Comparison of ENCODE assay signal across 22 cellular contexts in the genomic region with DNA sequence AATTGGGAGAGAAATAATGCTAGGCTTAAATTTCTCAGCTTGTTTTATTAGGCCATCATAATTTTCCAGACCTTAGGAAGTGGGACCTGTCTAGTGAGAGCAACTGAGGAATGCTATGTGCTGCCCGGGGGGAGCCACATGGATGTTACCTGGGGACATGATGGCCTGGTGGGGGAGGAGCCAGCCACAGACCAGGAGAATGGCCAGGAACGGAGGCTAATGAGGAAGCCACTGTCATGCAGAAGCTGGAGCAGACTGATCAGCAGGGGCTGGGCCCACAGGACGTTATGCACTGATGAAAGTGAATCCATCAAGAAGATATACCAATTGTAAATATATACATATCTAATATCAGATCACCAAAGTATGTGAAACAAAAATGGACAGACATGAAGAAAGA. TPM values are rescaled to one million over a fixed set of nuclear protein-coding genes. Genes with fewer than 3 reads are reported as not detected.
DNase-seq lines count a peak whose midpoint lies in the region; TF ChIP-seq lines count a peak whose summit lies in the region.
"Had no signal": no experiment of that assay in that cellular context is flagged by ENCODE, and none has a peak within 500 bp of the region (broad histone marks: within the 10 kb centered on the region; RNA-seq: fewer than 3 reads in every experiment).

No MANE protein-coding gene starts in this region.

- H3K27me3 ChIP-seq in esophagus muscularis mucosa = peaks cover 0 to 21% (median 0%) of the 10 kb centered on the region in 4 donors
- H3K27me3 ChIP-seq: BLaER1 treated with 17β-estradiol and CSF1 and Interleukin-3, amounts not matched to agents 10 nM and 100 nM had no signal

- H3K36me3 ChIP-seq in esophagus muscularis mucosa = no peaks in the 10 kb centered on the region
- H3K36me3 ChIP-seq: BE2C; BLaER1 treated with 17β-estradiol and CSF1 and Interleukin-3, amounts not matched to agents 10 nM and 100 nM had no signal

- peaks cover 0 to 27% (median 8%) of the 10 kb centered on the region in 4 donors for H3K9me3 ChIP-seq in esophagus muscularis mucosa
- H3K9me3 ChIP-seq: BE2C had no signal

- no peak for TF ChIP-seq POLR2A in esophagus muscularis mucosa (IDR thresholded peaks at IDR 0.05; ENCODE audit: low read depth)

- intact Hi-C loops in esophagus muscularis mucosa (cut with DNase I) = no loop called here

- H3K4me3 ChIP-seq in esophagus muscularis mucosa = no peak overlapping the region
- H3K4me3 ChIP-seq: A549; BLaER1 treated with 17β-estradiol and CSF1 and Interleukin-3, amounts not matched to agents 10 nM and 100 nM; GM23248 had no signal

- H3K27ac ChIP-seq in esophagus muscularis mucosa (replicated peaks in 1 of 4) = no peak overlapping the region
- H3K27ac ChIP-seq: A549; BLaER1 treated with 17β-estradiol and CSF1 and Interleukin-3, amounts not matched to agents 10 nM and 100 nM; GM23248 had no signal

- TF ChIP-seq CTCF in esophagus muscularis mucosa (IDR thresholded peaks at IDR 0.05) = no peak

- TF ChIP-seq EP300 in esophagus muscularis mucosa (IDR thresholded peaks at IDR 0.05) = no peak

- peaks cover 0 to 10% (median 9%) of the 10 kb centered on the region in 4 donors for H3K4me1 ChIP-seq in esophagus muscularis mucosa
- H3K4me1 ChIP-seq: A549, BE2C had no signal

- DNase-seq in activated CD8-positive, alpha-beta memory T cell treated with anti-CD3 and anti-CD28 coated beads, Interleukin-2, amount 50 U/mL, for 48 hours = peak; percentile 23
- no peak for DNase-seq in activated CD8-positive, alpha-beta memory T cell treated with anti-CD3 and anti-CD28 coated beads for 24 hours
- DNase-seq in esophagus muscularis mucosa (ENCODE audit: extremely low spot score) (peak; percentile 78), NOMO-1 treated with dmso at 0.1 percent for 144 hours (lab: John Stamatoyannopoulos, UW; ENCODE audit: unreplicated experiment) (no peak), dedifferentiated amniotic fluid mesenchymal stem cell (ENCODE audit: extremely low spot score) (no peak)
- DNase-seq in stimulated activated CD8-positive, alpha-beta memory T cell treated with anti-CD3 and anti-CD28 coated beads, Interleukin-4, amount 100 ng/mL, for 48 hours = peak; percentile 10
- DNase-seq: 8988T; ACHN; AML-193; BE2C; CD4-positive, alpha-beta T cell; CD8-positive, alpha-beta memory T cell; DMS 273 treated with DMSO at 0.1 percent for 48 hours; DMS79; EL; GF-D8; GM23248; H9 had no signal

- 80% methylated on average over 3 of the region's 3 CpGs for WGBS in esophagus muscularis mucosa

RNA-seq across cellular contexts. Expression of a gene that starts 4.6 kb away (rescaled TPM):
- total RNA-seq in esophagus muscularis mucosa = not detected
- total RNA-seq: CD4-positive, alpha-beta T cell; CD8-positive, alpha-beta memory T cell; G401; GM23248; H1; H9 had no signal

RNA-seq across cellular contexts. Expression of a gene that starts 6.7 kb away (rescaled TPM):
- total RNA-seq in esophagus muscularis mucosa = not detected
- total RNA-seq: CD4-positive, alpha-beta T cell; CD8-positive, alpha-beta memory T cell; G401; GM23248; H1; H9 had no signal

RNA-seq across cellular contexts. Expression of a gene that starts 14.0 kb away (rescaled TPM):
- not detected for total RNA-seq in esophagus muscularis mucosa
- total RNA-seq: CD4-positive, alpha-beta T cell; CD8-positive, alpha-beta memory T cell; G401; GM23248; H1; H9 had no signal

RNA-seq across cellular contexts. Expression of a gene that starts 29.0 kb away (rescaled TPM):
- not detected for total RNA-seq in esophagus muscularis mucosa
- total RNA-seq: CD4-positive, alpha-beta T cell; CD8-positive, alpha-beta memory T cell; G401; GM23248; H1; H9 had no signal

RNA-seq across cellular contexts. Expression of a gene that starts 35.8 kb away (rescaled TPM):
- not detected for total RNA-seq in esophagus muscularis mucosa
- total RNA-seq: CD4-positive, alpha-beta T cell; CD8-positive, alpha-beta memory T cell; G401; GM23248; H1; H9 had no signal

Comparison
In these comparisons a context has a peak if more than half of its experiments do, and no peak if none do; other contexts are left out.
1. DNase-seq: peak in activated CD8-positive, alpha-beta memory T cell treated with anti-CD3 and anti-CD28 coated beads, Interleukin-2, amount 50 U/mL, for 48 hours (single experiment), esophagus muscularis mucosa (single experiment) and stimulated activated CD8-positive, alpha-beta memory T cell treated with anti-CD3 and anti-CD28 coated beads, Interleukin-4, amount 100 ng/mL, for 48 hours (single experiment); none in activated CD8-positive, alpha-beta memory T cell treated with anti-CD3 and anti-CD28 coated beads for 24 hours (single experiment), NOMO-1 treated with dmso at 0.1 percent for 144 hours (single experiment) and dedifferentiated amniotic fluid mesenchymal stem cell (single experiment).